In genomic region chr10:6204341-6205191, GRCh38 we compare ENCODE assay signal across 1 cellular context.
TF ChIP-seq lines count a peak whose summit lies in the region.

No MANE protein-coding gene starts in this region.

TF ChIP-seq in H1, 55 proteins besides CTCF, POLR2A, EP300 and RAD21 (continued from another document):
- TF ChIP-seq CBX5 (IDR thresholded peaks at IDR 0.05; ENCODE audit: low read depth, low read length) = no peak
- no peak for TF ChIP-seq SP4 (IDR thresholded peaks at IDR 0.05; ENCODE audit: low read length)
- TF ChIP-seq SAP30 (IDR thresholded peaks at IDR 0.05; ENCODE audit: insufficient read depth, insufficient replicate concordance, low read length) = no peak
- TF ChIP-seq SP1 (IDR thresholded peaks at IDR 0.05; ENCODE audit: low read depth, low read length) = no peak
- TF ChIP-seq RXRA (IDR thresholded peaks at IDR 0.05; ENCODE audit: insufficient read depth, low read depth, low read length) = no peak
- TF ChIP-seq CHD2 (IDR thresholded peaks at IDR 0.05; ENCODE audit: low read length) = no peak
- no peak for TF ChIP-seq CEBPB (IDR thresholded peaks at IDR 0.05; ENCODE audit: low read depth, low read length)
TF ChIP-seq in H1: peak in this region for 0.
